ENCODE assay signal across 13 cellular contexts in the genomic region with DNA sequence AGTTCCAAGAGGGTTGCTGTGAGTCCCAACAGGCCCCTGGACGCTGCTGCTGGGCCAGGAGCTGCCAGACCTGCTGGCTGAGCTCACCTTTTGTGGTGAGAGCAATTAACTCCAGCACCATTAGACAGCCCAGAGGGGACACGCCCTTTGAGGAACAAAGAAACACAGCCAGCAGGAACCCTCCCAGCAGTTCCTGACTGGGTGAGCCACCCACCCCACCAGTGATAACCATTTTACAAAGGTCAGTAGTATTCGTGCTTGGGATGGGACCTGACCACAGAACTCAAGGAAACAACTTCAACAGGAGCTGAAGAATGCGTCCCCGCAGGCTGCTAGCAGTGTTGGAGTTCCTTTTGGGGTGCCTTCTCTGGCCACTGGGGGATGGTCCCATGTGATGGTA. TPM values are rescaled to one million over a fixed set of nuclear protein-coding genes. Genes with fewer than 3 reads are reported as not detected.
DNase-seq lines count a peak whose midpoint lies in the region; ATAC-seq, FAIRE-seq and TF ChIP-seq lines count a peak whose summit lies in the region.
"Had no signal": no experiment of that assay in that cellular context is flagged by ENCODE, and none has a peak within 500 bp of the region (broad histone marks: within the 10 kb centered on the region; RNA-seq: fewer than 3 reads in every experiment).

No MANE protein-coding gene starts in this region.

- no peak for TF ChIP-seq CTCF in foreskin keratinocyte (conservative IDR thresholded peaks at IDR 0.05)

- peak; percentile 71 for ATAC-seq in foreskin keratinocyte

- peak; percentile 43 for DNase-seq in NCI-H748 treated with DMSO at 0.1 percent for 48 hours (lab: John Stamatoyannopoulos, UW)
- DNase-seq in foreskin keratinocyte, result peak; percentile 73 to 84
- DNase-seq in renal cortical epithelial cell (ENCODE audit: low read depth), result peak; percentile 24
- no peak for DNase-seq in DMS53 (lab: John Stamatoyannopoulos, UW)
- no peak for DNase-seq in germinal center (ENCODE audit: low spot score)
- DNase-seq in frontal cortex (ENCODE audit: low spot score in 2 of 2), result no peak
- no peak for DNase-seq in hypothalamus (lab: John Stamatoyannopoulos, UW)
- DNase-seq: activated CD8-positive, alpha-beta memory T cell treated with anti-CD3 and anti-CD28 coated beads, Interleukin-2, amount 50 U/mL, for 4 hours; HCEC 1CT; midbrain; NCI-H446 had no signal

- peak overlapping the region; percentile 94; the same call in 1 of the 2 replicates for H3K27ac ChIP-seq in HUES6 (ENCODE audit: low read depth, low read length)
- peak overlapping the region; percentile 59 for H3K27ac ChIP-seq in foreskin keratinocyte
- H3K27ac ChIP-seq: HL-60 had no signal

- H3K4me3 ChIP-seq in HUES6 (ENCODE audit: low read depth, low read length), result peak overlapping the region; percentile 1; the same call in 1 of the 2 replicates

- FAIRE-seq in frontal cortex (lab: Jason Lieb, UNC), result no peak

- no peaks in the 10 kb centered on the region for H3K9me3 ChIP-seq in HUES6 (ENCODE audit: control insufficient read depth, insufficient read depth, low read depth, low read length)

- peak overlapping the region; percentile 72 for H3K9ac ChIP-seq in HUES6 (ENCODE audit: low read length)

- H3K36me3 ChIP-seq in HUES6 (ENCODE audit: control insufficient read depth, insufficient read depth, low read length), result no peaks in the 10 kb centered on the region

- H3K27me3 ChIP-seq in HUES6 (ENCODE audit: control insufficient read depth, insufficient read depth, low read length), result no peaks in the 10 kb centered on the region
- no peaks in the 10 kb centered on the region for H3K27me3 ChIP-seq in foreskin keratinocyte

- H3K4me1 ChIP-seq in HUES6 (ENCODE audit: control insufficient read depth, insufficient read depth, low read length), result peaks cover 25% of the 10 kb centered on the region
- peaks cover 21% of the 10 kb centered on the region for H3K4me1 ChIP-seq in foreskin keratinocyte

RNA-seq across cellular contexts. Expression of gene AFAP1, which starts 38.8 kb away (rescaled TPM):
- total RNA-seq in foreskin keratinocyte (21.3 and 35.9 TPM in 2 replicates), renal cortical epithelial cell (20.0 and 27.2 TPM in 2 replicates), frontal cortex (45.2 TPM)
- 6.1 and 8.6 TPM in 2 replicates for polyA plus RNA-seq in foreskin keratinocyte

Comparison
In these comparisons a context has a peak if more than half of its experiments do, and no peak if none do; other contexts are left out.
1. DNase-seq: peak in NCI-H748 treated with DMSO at 0.1 percent for 48 hours (single experiment), foreskin keratinocyte (2 of 2) and renal cortical epithelial cell (single experiment); none in DMS53 (single experiment), germinal center (single experiment), frontal cortex (0 of 2) and hypothalamus (0 of 51).